8 cellular contexts compared by ENCODE assay signal in genomic region chr10:24207781-24208611, GRCh38. TPM values are rescaled to one million over a fixed set of nuclear protein-coding genes. Genes with fewer than 3 reads are reported as not detected.
DNase-seq lines count a peak whose midpoint lies in the region; ATAC-seq, FAIRE-seq and TF ChIP-seq lines count a peak whose summit lies in the region.

No MANE protein-coding gene starts in this region.

- H3K9me3 ChIP-seq in gastroesophageal sphincter: no peaks in the 10 kb centered on the region
- H3K9me3 ChIP-seq in prostate gland: no peaks in the 10 kb centered on the region

- peak; percentile 58 for FAIRE-seq in GM12891 (lab: Jason Lieb, UNC)

- TF ChIP-seq CTCF in gastroesophageal sphincter (IDR thresholded peaks at IDR 0.05) (no peak), prostate gland (IDR thresholded peaks at IDR 0.05) (no peak)

- H3K4me1 Mint-ChIP-seq in stimulated activated memory B cell treated with anti-CD40 and anti-IgM and Interleukin-4, amounts not matched to agents 10 μg/mL and 1 μg/mL and 100 μg/mL, for 72 hours: peaks cover 19% of the 10 kb centered on the region

- WGBS in gastroesophageal sphincter (ENCODE audit: low coverage in 1 of 2), 2 donors: 31 to 37% methylated on average over 13 of the region's 13 CpGs
- 16% methylated on average over 13 of the region's 13 CpGs for WGBS in prostate gland

- H3K4me3 ChIP-seq in gastroesophageal sphincter (peak overlapping the region; percentile 45 to 58), prostate gland (peak overlapping the region; percentile 48 to 56)

- no peak for TF ChIP-seq EP300 in gastroesophageal sphincter (IDR thresholded peaks at IDR 0.05)

- H3K27me3 Mint-ChIP-seq in stimulated activated memory B cell treated with anti-CD40 and anti-IgM and Interleukin-4, amounts not matched to agents 10 μg/mL and 1 μg/mL and 100 μg/mL, for 72 hours: peaks cover 29% of the 10 kb centered on the region

- H3K4me1 ChIP-seq in gastroesophageal sphincter (peaks cover 3 to 36% (median 5%) of the 10 kb centered on the region in 3 donors), prostate gland (replicated peaks) (peaks cover 12% of the 10 kb centered on the region)

- ATAC-seq in gastroesophageal sphincter (peak; percentile 57), HG03439 (IDR thresholded peaks at IDR 0.05; ENCODE audit: unreplicated experiment) (no peak), GM21367 (IDR thresholded peaks at IDR 0.05; ENCODE audit: unreplicated experiment) (no peak)
- no peak for ATAC-seq in stimulated activated memory B cell treated with anti-CD40 and anti-IgM and Interleukin-4, amounts not matched to agents 10 μg/mL and 1 μg/mL and 100 μg/mL, for 72 hours

- no peak overlapping the region for H3K4me3 Mint-ChIP-seq in stimulated activated memory B cell treated with anti-CD40 and anti-IgM and Interleukin-4, amounts not matched to agents 10 μg/mL and 1 μg/mL and 100 μg/mL, for 72 hours

- no peaks in the 10 kb centered on the region for H3K9me3 Mint-ChIP-seq in stimulated activated memory B cell treated with anti-CD40 and anti-IgM and Interleukin-4, amounts not matched to agents 10 μg/mL and 1 μg/mL and 100 μg/mL, for 72 hours

- no peaks in the 10 kb centered on the region for H3K36me3 ChIP-seq in gastroesophageal sphincter
- H3K36me3 ChIP-seq in prostate gland: no peaks in the 10 kb centered on the region

- TF ChIP-seq POLR2A in GM12891 (IDR thresholded peaks at IDR 0.05; ENCODE audit: low read depth, low read length) (no peak), gastroesophageal sphincter (IDR thresholded peaks at IDR 0.05) (no peak), prostate gland (IDR thresholded peaks at IDR 0.05) (no peak)

- peak overlapping the region; percentile 43 to 92 (median 86) for H3K27ac ChIP-seq in gastroesophageal sphincter
- peak overlapping the region; percentile 90 to 91 for H3K27ac ChIP-seq in prostate gland

- H3K27me3 ChIP-seq in gastroesophageal sphincter: no peaks in the 10 kb centered on the region
- H3K27me3 ChIP-seq in prostate gland (replicated peaks; ENCODE audit: insufficient read depth): no peaks in the 10 kb centered on the region

- H3K27ac Mint-ChIP-seq in stimulated activated memory B cell treated with anti-CD40 and anti-IgM and Interleukin-4, amounts not matched to agents 10 μg/mL and 1 μg/mL and 100 μg/mL, for 72 hours: no peak overlapping the region

- intact Hi-C loops in prostate gland (cut with DNase I): loop anchor here (5.0 to 10.0 kb wide), 2 partner anchors 154 to 297 kb away; no protein-coding TSS in a partner anchor

- H3K36me3 Mint-ChIP-seq in stimulated activated memory B cell treated with anti-CD40 and anti-IgM and Interleukin-4, amounts not matched to agents 10 μg/mL and 1 μg/mL and 100 μg/mL, for 72 hours: no peaks in the 10 kb centered on the region

- DNase-seq in GM12891 (ENCODE audit: insufficient read length, low spot score): no peak
- DNase-seq in RPMI7951 (ENCODE audit: low read depth): peak; percentile 9
- DNase-seq in prostate gland (ENCODE audit: low spot score): peak; percentile 63
- no peak for DNase-seq in Ammon's horn (ENCODE audit: low spot score)

TF ChIP-seq in GM12891, 5 proteins besides CTCF, POLR2A, EP300 and RAD21:
- TF ChIP-seq TAF1 (IDR thresholded peaks at IDR 0.05; ENCODE audit: low read depth, low read length) (no peak), POLR2AphosphoS5 (IDR thresholded peaks at IDR 0.05; ENCODE audit: low read depth, low read length) (no peak), SPI1 (IDR thresholded peaks at IDR 0.05; ENCODE audit: low read depth, low read length) (no peak), POU2F2 (IDR thresholded peaks at IDR 0.05; ENCODE audit: low read depth, low read length) (no peak)

RNA-seq across cellular contexts. Expression of gene KIAA1217, which starts 0.9 kb away (rescaled TPM):
- polyA plus RNA-seq in GM12891 (2012; ENCODE audit: low read depth, missing spikeins): 3.5 TPM
- 8.2 and 9.3 TPM in 2 replicates for total RNA-seq in RPMI7951 (2014; rRNA removed; shearing (Covaris generic))
- total RNA-seq in gastroesophageal sphincter: 10 to 100 TPM in 3 of 4 donors, 1 to 10 TPM in 1; 9.7 to 15.3 (median 12.7) TPM
- 100 to 1,000 TPM in 1 of 2 donors, 10 to 100 TPM in 1; 92.5 to 188 TPM for total RNA-seq in prostate gland

Comparison
In these comparisons a context has a peak if more than half of its experiments do, and no peak if none do; other contexts are left out.
1. DNase-seq: peak in RPMI7951 (single experiment) and prostate gland (single experiment); none in GM12891 (single experiment) and Ammon's horn (single experiment).